1 cellular context compared by ENCODE assay signal in genomic region chr13:114260818-114261217, GRCh38.
TF ChIP-seq lines count a peak whose summit lies in the region.

No MANE protein-coding gene starts in this region.

TF ChIP-seq in GM12878, 131 proteins besides CTCF, POLR2A, EP300 and RAD21:
- TF ChIP-seq KLF5 (IDR thresholded peaks at IDR 0.05; ENCODE audit: partially characterized antibody): no peak
- TF ChIP-seq EZH2 (IDR thresholded peaks at IDR 0.05; ENCODE audit: borderline replicate concordance, control insufficient read depth, low read depth, low read length): no peak
- TF ChIP-seq FOS (IDR thresholded peaks at IDR 0.05; ENCODE audit: borderline replicate concordance, extremely low read depth, insufficient read length): no peak
- no peak for TF ChIP-seq ZBTB4 (CRISPR knock-in tag; IDR thresholded peaks at IDR 0.05)
- TF ChIP-seq MLLT1 (IDR thresholded peaks at IDR 0.05): no peak
- no peak for TF ChIP-seq ZBTB40 (IDR thresholded peaks at IDR 0.05; ENCODE audit: borderline replicate concordance)
- no peak for TF ChIP-seq CHD4 (IDR thresholded peaks at IDR 0.05)
- TF ChIP-seq ELK1 (IDR thresholded peaks at IDR 0.05; ENCODE audit: low read depth, low read length): no peak
- no peak for TF ChIP-seq GATAD2B (conservative IDR thresholded peaks at IDR 0.05; ENCODE audit: low read depth)
- no peak for TF ChIP-seq JUNB (IDR thresholded peaks at IDR 0.05)
- no peak for TF ChIP-seq ATF3 (IDR thresholded peaks at IDR 0.05; ENCODE audit: borderline replicate concordance, extremely low read depth, low read depth, low read length)
- TF ChIP-seq PKNOX1 (IDR thresholded peaks at IDR 0.05): no peak
